ENCODE assay signal across 19 cellular contexts in the genomic region with DNA sequence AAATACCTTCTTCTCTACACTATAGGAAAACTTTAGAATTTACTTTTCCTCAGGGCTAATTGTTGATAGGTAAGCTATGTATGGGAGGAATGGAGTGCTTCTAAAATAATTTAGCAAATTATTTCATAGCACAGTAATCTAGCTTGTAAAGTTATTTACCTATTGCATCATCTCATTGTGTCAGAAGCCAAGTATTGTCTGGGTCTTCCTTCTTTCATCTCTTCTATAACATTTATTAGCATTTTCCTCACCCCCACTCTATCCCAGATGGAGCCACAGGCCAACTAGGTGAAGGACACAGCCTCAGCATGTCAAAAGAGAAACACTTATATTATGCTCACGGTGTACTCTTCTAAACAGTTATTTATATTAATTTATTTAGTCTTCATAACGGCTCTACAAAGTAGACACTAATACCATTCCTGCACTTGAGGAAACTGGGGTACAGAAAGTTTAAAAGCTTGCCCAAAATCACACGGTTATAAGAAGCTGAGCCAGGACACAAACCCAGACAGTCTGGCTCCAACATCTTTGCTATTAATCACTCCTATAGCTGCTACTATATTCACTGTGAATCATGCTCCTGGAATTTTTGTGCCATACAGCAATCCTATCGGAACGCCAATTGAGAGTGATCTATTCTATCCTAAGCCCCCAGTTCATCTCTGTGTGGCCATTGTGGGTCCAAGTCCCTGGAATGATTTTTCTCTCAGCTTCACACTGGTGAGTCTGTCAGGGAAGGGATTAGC.
DNase-seq lines count a peak whose midpoint lies in the region; TF ChIP-seq lines count a peak whose summit lies in the region.
"Had no signal": no experiment of that assay in that cellular context is flagged by ENCODE, and none has a peak within 500 bp of the region (broad histone marks: within the 10 kb centered on the region; RNA-seq: fewer than 3 reads in every experiment).

No MANE protein-coding gene starts in this region.

- peak; percentile 53 for DNase-seq in AG10803 (ENCODE audit: low read depth)
- DNase-seq in LNCaP clone FGC (ENCODE audit: low read depth), result peak; percentile 4
- DNase-seq in amniotic stem cell (lab: John Stamatoyannopoulos, UW), result peak; percentile 34
- DNase-seq in glomerular visceral epithelial cell (ENCODE audit: extremely low spot score), result peak; percentile 65
- no peak for DNase-seq in SKM-1 treated with dmso at 0.1 percent for 144 hours (lab: John Stamatoyannopoulos, UW; ENCODE audit: unreplicated experiment)
- DNase-seq in NCI-H187 (lab: John Stamatoyannopoulos, UW), result no peak
- no peak for DNase-seq in substantia nigra (lab: John Stamatoyannopoulos, UW)
- no peak for DNase-seq in NCI-H2029 (lab: John Stamatoyannopoulos, UW)
- DNase-seq: activated gamma-delta T cell; AML-193; Caco-2; effector CD4-positive, alpha-beta T cell; GF-D8; KG1; naive thymus-derived CD4-positive, alpha-beta T cell; NCI-H1436; NCI-H510A treated with DMSO at 0.1 percent for 48 hours; stimulated activated CD4-positive, alpha-beta T cell treated with anti-CD3 and anti-CD28 coated beads, Interleukin-15, amount 100 ng/mL, for 24 hours; stomach had no signal

- H3K4me3 ChIP-seq in AG10803 (ENCODE audit: low read length), result no peak overlapping the region
- no peak overlapping the region for H3K4me3 ChIP-seq in LNCaP clone FGC (ENCODE audit: low read depth, low read length)
- H3K4me3 ChIP-seq: stomach had no signal

- TF ChIP-seq CTCF in AG10803 (conservative IDR thresholded peaks at IDR 0.05; ENCODE audit: low read length) (no peak), LNCaP clone FGC (IDR thresholded peaks at IDR 0.05; ENCODE audit: control insufficient read depth, extremely low read depth, insufficient read depth) (no peak)

- no peak overlapping the region for H3K27ac ChIP-seq in substantia nigra (ENCODE audit: low read depth, low read length, poor library complexity, severe bottlenecking)
- H3K27ac ChIP-seq: stomach had no signal

Comparison
In these comparisons a context has a peak if more than half of its experiments do, and no peak if none do; other contexts are left out.
1. DNase-seq: peak in AG10803 (single experiment), LNCaP clone FGC (single experiment), amniotic stem cell (single experiment) and glomerular visceral epithelial cell (single experiment); none in SKM-1 treated with dmso at 0.1 percent for 144 hours (single experiment), NCI-H187 (0 of 2), substantia nigra (0 of 49) and NCI-H2029 (single experiment).